Comparison of ENCODE assay signal across 21 cellular contexts in genomic region chr9:4220361-4220760, GRCh38.
DNase-seq lines count a peak whose midpoint lies in the region; ATAC-seq, FAIRE-seq and TF ChIP-seq lines count a peak whose summit lies in the region.
"Had no signal": no experiment of that assay in that cellular context is flagged by ENCODE, and none has a peak within 500 bp of the region (broad histone marks: within the 10 kb centered on the region; RNA-seq: fewer than 3 reads in every experiment).

No MANE protein-coding gene starts in this region.

- TF ChIP-seq CTCF in epithelial cell of esophagus (IDR thresholded peaks at IDR 0.05; ENCODE audit: insufficient read depth, low read depth, low read length, missing control alignments) (no peak), brain microvascular endothelial cell (IDR thresholded peaks at IDR 0.05; ENCODE audit: low read depth, low read length, missing control alignments) (no peak)

- peak; percentile 44 for DNase-seq in EL
- peak; percentile 70 for DNase-seq in RCC 7860 (ENCODE audit: low spot score)
- peak; percentile 24 for DNase-seq in epithelial cell of esophagus (ENCODE audit: low read depth)
- DNase-seq in brain microvascular endothelial cell, result no peak
- DNase-seq in NCI-H345 (lab: John Stamatoyannopoulos, UW), result no peak
- DNase-seq in HK-2 (ENCODE audit: unreplicated experiment), result no peak
- DNase-seq: ACHN; BE2C; C1 segment of cervical spinal cord; CD4-positive, CD25-positive, alpha-beta regulatory T cell; CD8-positive, alpha-beta memory T cell; COR-L47; DMS 273 treated with DMSO at 0.1 percent for 48 hours; DMS53; DND-41; GF-D8; HCEC 1CT; KBM-7 had no signal

- H3K4me3 ChIP-seq in epithelial cell of esophagus (ENCODE audit: low read length), result no peak overlapping the region
- no peak overlapping the region for H3K4me3 ChIP-seq in brain microvascular endothelial cell (ENCODE audit: low read depth, low read length)

- no peak for FAIRE-seq in RCC 7860 (lab: Jason Lieb, UNC)
- FAIRE-seq: GM19239, HepG2 had no signal

- H3K36me3 ChIP-seq in brain microvascular endothelial cell (replicated peaks), result no peaks in the 10 kb centered on the region
- H3K36me3 ChIP-seq: BE2C had no signal

- ATAC-seq in GM18520 (IDR thresholded peaks at IDR 0.05; ENCODE audit: unreplicated experiment), result no peak
- ATAC-seq: HepG2 had no signal

- H3K27me3 ChIP-seq in brain microvascular endothelial cell (replicated peaks), result no peaks in the 10 kb centered on the region
- H3K27me3 ChIP-seq: BE2C had no signal

- in situ Hi-C loops in brain microvascular endothelial cell (cut with HindIII; ENCODE audit: low pct_ligation_motif_present, low sequenced_read_pairs), result no loop called here

- no peak overlapping the region for H3K27ac ChIP-seq in brain microvascular endothelial cell

Comparison
In these comparisons a context has a peak if more than half of its experiments do, and no peak if none do; other contexts are left out.
1. DNase-seq: peak in EL (single experiment), RCC 7860 (single experiment) and epithelial cell of esophagus (single experiment); none in brain microvascular endothelial cell (single experiment), NCI-H345 (single experiment) and HK-2 (single experiment).